In genomic region chr7:157414702-157415096, GRCh38 we compare ENCODE assay signal across 1 cellular context.
TF ChIP-seq lines count a peak whose summit lies in the region.

No MANE protein-coding gene starts in this region.

TF ChIP-seq in HepG2, 621 proteins besides CTCF, POLR2A, EP300 and RAD21 (continued from another document):
- 0 out of 2 replicates have a peak, but pooled peaks have one; percentile 7 for TF ChIP-seq MNT (IDR thresholded peaks at IDR 0.05)
